Comparison of ENCODE assay signal across 13 cellular contexts in the genomic region with DNA sequence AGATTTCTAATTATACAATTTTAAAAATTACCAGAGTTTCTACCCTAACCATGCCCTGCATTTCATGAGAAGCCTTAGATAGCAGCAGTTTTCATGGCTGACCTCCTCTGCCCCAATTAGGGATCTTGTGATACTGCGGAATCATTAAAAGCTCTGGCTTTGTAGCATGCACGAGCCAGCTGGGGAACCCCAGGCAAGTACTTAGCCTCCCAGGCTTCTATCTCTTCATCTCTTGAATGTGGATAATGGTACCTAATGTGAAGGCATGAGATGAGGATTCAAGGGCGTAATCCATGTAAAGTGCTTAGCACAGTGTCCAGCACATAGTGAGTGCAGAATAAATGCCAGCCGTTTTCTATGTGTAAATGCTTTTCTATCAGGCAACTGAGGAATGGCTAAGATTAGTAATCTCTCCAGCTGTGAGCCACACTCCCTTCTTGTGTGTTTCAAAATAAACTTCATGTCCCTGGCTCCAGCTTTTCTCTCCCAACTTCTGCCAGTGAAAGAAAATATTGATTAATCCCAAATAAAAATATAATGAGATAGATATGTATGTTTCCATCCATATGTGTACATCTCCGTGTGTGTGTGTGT.
DNase-seq lines count a peak whose midpoint lies in the region; ATAC-seq lines count a peak whose summit lies in the region.
"Had no signal": no experiment of that assay in that cellular context is flagged by ENCODE, and none has a peak within 500 bp of the region (broad histone marks: within the 10 kb centered on the region; RNA-seq: fewer than 3 reads in every experiment).

No MANE protein-coding gene starts in this region.

- intact Hi-C loops in left ventricle myocardium superior (cut with micrococcal nuclease) = no loop called here
- intact Hi-C loops in left cardiac atrium (cut with DNase I) = no loop called here

- peak; percentile 52 for ATAC-seq in left ventricle myocardium superior
- no peak for ATAC-seq in left cardiac atrium
- ATAC-seq in HG02938 (IDR thresholded peaks at IDR 0.05; ENCODE audit: unreplicated experiment) = no peak
- ATAC-seq: GM12878, GM23338 had no signal

- no peak for DNase-seq in left ventricle myocardium superior
- DNase-seq in left cardiac atrium = no peak
- DNase-seq in SK-N-DZ (ENCODE audit: low spot score) = peak; percentile 86
- DNase-seq in left kidney (ENCODE audit: low read depth, low spot score) = peak; percentile 15
- DNase-seq in cerebellum (ENCODE audit: low spot score) = no peak
- DNase-seq in UCSD-AML1 (lab: John Stamatoyannopoulos, UW; ENCODE audit: unreplicated experiment) = no peak
- DNase-seq: ACHN; Caco-2; CD8-positive, alpha-beta memory T cell; H7 had no signal

Comparison
In these comparisons a context has a peak if more than half of its experiments do, and no peak if none do; other contexts are left out.
1. DNase-seq: peak in SK-N-DZ (single experiment) and left kidney (single experiment); none in left ventricle myocardium superior (single experiment), left cardiac atrium (single experiment), cerebellum (single experiment) and UCSD-AML1 (single experiment).